In the genomic region with DNA sequence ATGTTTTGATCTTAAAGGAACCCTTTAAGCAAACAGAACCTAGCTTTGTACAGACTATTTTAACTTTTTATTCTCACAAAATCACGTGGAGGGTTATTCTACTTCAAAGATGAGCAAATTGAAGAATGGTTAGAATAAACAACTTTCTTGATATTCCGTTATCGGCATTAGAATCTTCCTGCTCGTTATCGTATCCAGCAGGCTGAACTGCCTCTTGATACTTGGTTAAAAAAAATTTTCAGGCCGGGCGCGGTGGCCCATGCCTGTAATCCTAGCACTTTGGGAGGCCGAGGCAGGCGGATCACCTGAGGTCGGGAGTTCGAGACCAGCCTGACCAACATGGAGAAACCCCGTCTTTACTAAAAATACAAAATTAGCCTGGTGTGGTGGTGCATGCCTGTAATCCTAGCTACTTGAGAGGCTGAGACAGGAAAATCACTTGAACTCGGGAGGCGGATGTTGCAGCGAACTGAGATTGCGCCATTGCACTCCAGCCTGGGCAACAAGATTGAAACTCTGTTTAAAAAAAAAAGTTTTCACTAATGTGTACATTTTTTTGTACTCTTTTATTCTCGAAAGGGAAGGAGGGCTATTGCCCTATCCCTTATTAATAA, we compare ENCODE assay signal across 8 cellular contexts. TPM values are rescaled to one million over a fixed set of nuclear protein-coding genes. Genes with fewer than 3 reads are reported as not detected.
DNase-seq lines count a peak whose midpoint lies in the region; ATAC-seq and TF ChIP-seq lines count a peak whose summit lies in the region.
"Not testable (repeated sequence)": the region's sequence is repeated elsewhere in the genome, so short reads cannot be mapped to it uniquely, and the experiment has no call there.

No MANE protein-coding gene starts in this region.

- not testable (repeated sequence) for H3K27me3 ChIP-seq in psoas muscle (ENCODE audit: insufficient read depth in 3 of 3, low read length in 2 of 3); upper lobe of right lung

- H3K27ac ChIP-seq in SK-N-MC: peak overlapping the region; percentile 23; the same call in 1 of the 2 replicates
- peak overlapping the region; percentile 98 for H3K27ac ChIP-seq in psoas muscle
- peak overlapping the region; percentile 100 for H3K27ac ChIP-seq in upper lobe of right lung

- peaks cover 35% of the 10 kb centered on the region for H3K4me1 Mint-ChIP-seq in Calu3 (ENCODE audit: low read depth, unreplicated experiment)
- peaks cover 16% of the 10 kb centered on the region for H3K4me1 Mint-ChIP-seq in memory B cell

- H3K36me3 Mint-ChIP-seq in Calu3 (ENCODE audit: insufficient read depth, unreplicated experiment): peaks cover 65% of the 10 kb centered on the region
- peaks cover 19 to 20% of the 10 kb centered on the region in 2 donors for H3K36me3 Mint-ChIP-seq in activated naive CD4-positive, alpha-beta T cell treated with anti-CD3 and anti-CD28 coated beads, Interleukin-2, amount 50 U/mL, for 72 hours
- H3K36me3 Mint-ChIP-seq in memory B cell: not testable (repeated sequence)

- 90 to 93% (median 90%) methylated on average over 18 of the region's 18 CpGs for WGBS in psoas muscle, 3 donors

- intact Hi-C loops in Calu3 (cut with micrococcal nuclease; ENCODE audit: unreplicated experiment); psoas muscle (cut with DNase I); upper lobe of right lung (cut with DNase I): not testable (repeated sequence)

- not testable (repeated sequence) for H3K9me3 ChIP-seq in SK-N-MC (ENCODE audit: low read depth, low read length); psoas muscle; upper lobe of right lung

- not testable (repeated sequence) for DNase-seq in Calu3; SK-N-MC (ENCODE audit: low read depth, low spot score)
- peak in 1 of 2 donors; percentile 28 for DNase-seq in activated naive CD4-positive, alpha-beta T cell treated with anti-CD3 and anti-CD28 coated beads, Interleukin-2, amount 50 U/mL, for 72 hours (ENCODE audit: low spot score in 2 of 2)
- DNase-seq in dedifferentiated amniotic fluid mesenchymal stem cell (ENCODE audit: extremely low spot score) (peak; percentile 61), fibroblast of the aortic adventitia (ENCODE audit: low read depth) (peak; percentile 68), memory B cell (ENCODE audit: low spot score in 2 of 2) (peak in 1 of 2 donors; percentile 39), psoas muscle (peak in 1 of 2 donors; percentile 64), upper lobe of right lung (peak; percentile 86)

- TF ChIP-seq CTCF in Calu3 (IDR thresholded peaks at IDR 0.05; ENCODE audit: unreplicated experiment); fibroblast of the aortic adventitia (IDR thresholded peaks at IDR 0.05; ENCODE audit: insufficient read depth, low read length); psoas muscle (IDR thresholded peaks at IDR 0.05); upper lobe of right lung (IDR thresholded peaks at IDR 0.05): not testable (repeated sequence)

- H3K4me3 Mint-ChIP-seq in Calu3 (ENCODE audit: low read depth, unreplicated experiment): peak overlapping the region; percentile 94
- not testable (repeated sequence) for H3K4me3 Mint-ChIP-seq in memory B cell

- H3K27me3 Mint-ChIP-seq in Calu3 (ENCODE audit: unreplicated experiment): not testable (repeated sequence)
- peaks cover 29% of the 10 kb centered on the region for H3K27me3 Mint-ChIP-seq in memory B cell

- H3K4me1 ChIP-seq in psoas muscle (peaks cover 45% of the 10 kb centered on the region), upper lobe of right lung (peaks cover 19% of the 10 kb centered on the region)

- ATAC-seq in activated naive CD4-positive, alpha-beta T cell treated with anti-CD3 and anti-CD28 coated beads, Interleukin-2, amount 50 U/mL, for 72 hours; memory B cell (ENCODE audit: low read depth); psoas muscle; upper lobe of right lung: not testable (repeated sequence)

- not testable (repeated sequence) for BruUV-seq in Calu3 (replicated peaks; lab: Mats Ljungman, UMichigan)

- H3K9me3 Mint-ChIP-seq in Calu3 (ENCODE audit: low read depth, unreplicated experiment); activated naive CD4-positive, alpha-beta T cell treated with anti-CD3 and anti-CD28 coated beads, Interleukin-2, amount 50 U/mL, for 72 hours; memory B cell: not testable (repeated sequence)

- CTCF ChIA-PET in Calu3 (lab: Charles Lee): interaction anchor here (0.9 to 3.0 kb wide), 4 partner anchors 10 to 44 kb away, joined by 3 to 10 read pairs (median 4); no protein-coding TSS in a partner anchor

- not testable (repeated sequence) for H3K9ac ChIP-seq in SK-N-MC (ENCODE audit: insufficient read length)

- H3K27ac Mint-ChIP-seq in Calu3 (ENCODE audit: unreplicated experiment): peak overlapping the region; percentile 98
- H3K27ac Mint-ChIP-seq in activated naive CD4-positive, alpha-beta T cell treated with anti-CD3 and anti-CD28 coated beads, Interleukin-2, amount 50 U/mL, for 72 hours: peak overlapping the region; percentile 59 to 69
- H3K27ac Mint-ChIP-seq in memory B cell: peak overlapping the region; percentile 99

- H3K36me3 ChIP-seq in SK-N-MC (ENCODE audit: insufficient read depth, low read length) (peaks cover 30% of the 10 kb centered on the region), psoas muscle (ENCODE audit: insufficient read depth in 1 of 2, low read depth in 1 of 2) (peaks cover 3 to 25% of the 10 kb centered on the region in 2 donors), upper lobe of right lung (peaks cover 21% of the 10 kb centered on the region)

- H3K4me3 ChIP-seq in SK-N-MC; fibroblast of the aortic adventitia (ENCODE audit: low read depth, low read length); psoas muscle: not testable (repeated sequence)
- H3K4me3 ChIP-seq in upper lobe of right lung: peak overlapping the region; percentile 85

RNA-seq across cellular contexts. Expression of a gene that starts 4.0 kb away (rescaled TPM):
- total RNA-seq in Calu3 (2022) (149 and 183 TPM in 2 replicates), fibroblast of the aortic adventitia (ENCODE audit: low replicate concordance) (1.4 and 26.2 TPM in 2 replicates), psoas muscle (100 to 1,000 TPM in 2 of 4 donors, 10 to 100 TPM in 2; 20.7 to 279 (median 95.1) TPM), upper lobe of right lung (204 TPM)
- total RNA-seq in activated naive CD4-positive, alpha-beta T cell treated with anti-CD3 and anti-CD28 coated beads, Interleukin-2, amount 50 U/mL, for 72 hours: 10 to 100 TPM; 55.8 to 65.9 TPM
- polyA plus RNA-seq in psoas muscle: 10 to 100 TPM; 15.5 to 51.0 (median 33.8) TPM

Comparison
In these comparisons a context has a peak if more than half of its experiments do, and no peak if none do; other contexts are left out.
1. H3K27ac ChIP-seq: peak in every context shown above with its lines; median percentile 100 in upper lobe of right lung; 98 in psoas muscle; 23 in SK-N-MC.